8 cellular contexts compared by ENCODE assay signal in genomic region chr6:122612838-122613237, GRCh38.
"Had no signal": no experiment of that assay in that cellular context is flagged by ENCODE, and none has a peak within 500 bp of the region (broad histone marks: within the 10 kb centered on the region; RNA-seq: fewer than 3 reads in every experiment).

No MANE protein-coding gene starts in this region.

- H3K27ac ChIP-seq: KMS-11 had no signal

- H3K9ac ChIP-seq: KMS-11 had no signal

- ATAC-seq: GM23338 had no signal

- H3K4me2 ChIP-seq: GM23338, KMS-11 had no signal

- H2AFZ ChIP-seq: GM23338 had no signal

- DNase-seq: H9, HCEC 1CT, KBM-7 had no signal

- H3K4me3 ChIP-seq: GM23338 had no signal

- FAIRE-seq: H1, H54, HTR-8/SVneo had no signal
